13 cellular contexts compared by ENCODE assay signal in the genomic region with DNA sequence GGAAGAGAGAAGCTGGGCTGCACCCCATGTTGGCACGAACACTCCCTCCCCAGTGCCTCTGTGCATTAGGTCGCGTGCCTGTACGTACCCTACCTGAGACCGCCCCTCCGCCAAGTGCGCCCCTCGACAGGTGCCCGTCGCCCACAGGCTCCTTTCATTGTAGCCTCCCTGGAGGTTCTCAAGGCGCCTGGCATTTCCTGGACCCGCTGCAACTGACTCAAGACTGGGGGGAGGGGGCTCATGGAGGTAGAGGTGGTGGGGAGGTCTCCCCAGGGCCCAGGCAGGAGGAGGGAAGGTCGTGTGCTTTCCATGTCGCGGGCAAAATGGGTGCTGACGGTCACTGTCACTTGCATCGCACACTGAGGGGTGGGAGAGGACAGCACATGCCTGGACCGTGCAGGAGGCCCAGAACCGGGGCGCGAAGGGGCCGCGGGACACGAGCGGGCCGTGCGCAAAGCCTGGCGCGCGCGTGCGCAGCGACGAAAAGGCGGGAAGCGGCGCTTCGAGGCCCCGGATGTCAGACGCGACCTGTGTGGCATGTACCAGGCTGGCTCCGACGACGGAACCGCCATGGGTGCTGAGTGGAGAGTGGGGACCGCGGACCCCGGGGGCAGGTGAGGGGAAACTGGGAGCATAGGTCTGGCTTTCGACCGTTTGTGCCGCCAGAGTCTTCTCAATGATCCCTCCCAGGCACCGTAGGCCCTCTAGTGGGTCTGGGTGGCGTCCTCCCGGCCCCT. TPM values are rescaled to one million over a fixed set of nuclear protein-coding genes. Genes with fewer than 3 reads are reported as not detected.
DNase-seq lines count a peak whose midpoint lies in the region; ATAC-seq, FAIRE-seq and TF ChIP-seq lines count a peak whose summit lies in the region.
"Had no signal": no experiment of that assay in that cellular context is flagged by ENCODE, and none has a peak within 500 bp of the region (broad histone marks: within the 10 kb centered on the region; RNA-seq: fewer than 3 reads in every experiment).

No MANE protein-coding gene starts in this region.

- H3K27ac ChIP-seq in dorsolateral prefrontal cortex (peak overlapping the region in 58 of 59 donors; percentile 45 to 100 (median 99)), psoas muscle (peak overlapping the region; percentile 99), kidney (ENCODE audit: low read depth in 2 of 2, low read length in 2 of 2) (no peak overlapping the region), PC-9 (no peak overlapping the region)

- H3K27me3 ChIP-seq in dorsolateral prefrontal cortex (no peaks in the 10 kb centered on the region), psoas muscle (ENCODE audit: insufficient read depth in 3 of 3, low read length in 2 of 3) (no peaks in the 10 kb centered on the region), PC-9 (ENCODE audit: insufficient read depth, low read depth) (peaks cover 7% of the 10 kb centered on the region; the same call in 1 of the 2 replicates)
- H3K27me3 ChIP-seq: MG63 had no signal

- H3K4me2 ChIP-seq in PC-9, result no peak overlapping the region

- no peaks in the 10 kb centered on the region for H3K9me2 ChIP-seq in PC-9 (ENCODE audit: insufficient read depth)

- no peak for FAIRE-seq in kidney (lab: Jason Lieb, UNC)

- H3K79me2 ChIP-seq in PC-9 (ENCODE audit: low read depth), result no peaks in the 10 kb centered on the region

- ATAC-seq in psoas muscle, result peak in 3 of 4 donors; percentile 25 to 43 (median 34)

- H3F3A ChIP-seq in PC-9 (ENCODE audit: insufficient read depth, low read depth), result peaks cover 4% of the 10 kb centered on the region; the same call in 1 of the 2 replicates

- H3K9me3 ChIP-seq in psoas muscle (no peaks in the 10 kb centered on the region), kidney (ENCODE audit: control insufficient read depth in 1 of 2, low read length in 2 of 2) (no peaks in the 10 kb centered on the region), PC-9 (ENCODE audit: insufficient read depth, low read depth) (no peaks in the 10 kb centered on the region)
- H3K9me3 ChIP-seq: MG63 had no signal

- intact Hi-C loops in dorsolateral prefrontal cortex (cut with DNase I), result no loop called here
- intact Hi-C loops in psoas muscle (cut with DNase I), result no loop called here
- intact Hi-C loops in kidney (cut with DNase I), result no loop called here
- intact Hi-C loops in PC-9 (cut with micrococcal nuclease; ENCODE audit: unreplicated experiment), result no loop called here

- POLR2A ChIA-PET in PC-9 (lab: Charles Lee; ENCODE audit: unreplicated experiment), result no interaction called here

- DNase-seq in stimulated activated CD4-positive, alpha-beta T cell treated with anti-CD3 and anti-CD28 coated beads, Interleukin-4, amount 100 ng/mL, for 1 hour, result peak; percentile 30
- no peak for DNase-seq in stimulated activated CD4-positive, alpha-beta T cell treated with anti-CD3 and anti-CD28 coated beads, Interleukin-4, amount 100 ng/mL, for 4 hours
- no peak for DNase-seq in dorsolateral prefrontal cortex
- peak in 1 of 2 donors; percentile 68 for DNase-seq in psoas muscle
- DNase-seq in kidney, result no peak
- DNase-seq in PC-9, result no peak
- no peak for DNase-seq in T-helper 1 cell
- no peak for DNase-seq in DMS79 treated with DMSO at 0.1 percent for 48 hours (lab: John Stamatoyannopoulos, UW)
- DNase-seq: CD4-positive, alpha-beta T cell; MG63; NCI-H524 treated with DMSO at 0.1 percent for 48 hours; nephron progenitor cell; stimulated activated CD4-positive, alpha-beta T cell treated with anti-CD3 and anti-CD28 coated beads, Interleukin-2, amount 100 ng/mL, for 48 hours had no signal

- no peak overlapping the region for H3K9ac ChIP-seq in kidney (ENCODE audit: low read length in 2 of 2)

- CTCF ChIA-PET in PC-9 (lab: Charles Lee), result no interaction called here

- WGBS in psoas muscle, 3 donors, result 46 to 56% (median 47%) methylated on average over 53 to 54 of the region's 54 CpGs

- H3K4me1 ChIP-seq in psoas muscle (peaks cover 75% of the 10 kb centered on the region), kidney (ENCODE audit: control insufficient read depth in 1 of 2, insufficient read depth in 1 of 2, low read depth in 1 of 2, low read length in 2 of 2) (peaks cover 0 to 20% of the 10 kb centered on the region in 2 donors), PC-9 (replicated peaks; ENCODE audit: insufficient read depth) (peaks cover 13% of the 10 kb centered on the region)

- no peak overlapping the region for H2AFZ ChIP-seq in PC-9

- BruUV-seq in PC-9 (replicated peaks; lab: Mats Ljungman, UMichigan), result no TSS peak

- TF ChIP-seq CTCF in dorsolateral prefrontal cortex (IDR thresholded peaks at IDR 0.05 in 54 of 56, conservative IDR thresholded peaks at IDR 0.05 in 2 of 56; ENCODE audit: low read depth in 1 of 56, partially characterized antibody in 56 of 56) (no peak), psoas muscle (IDR thresholded peaks at IDR 0.05) (peak; percentile 10), kidney (IDR thresholded peaks at IDR 0.05; ENCODE audit: borderline replicate concordance, extremely low read depth, insufficient read depth) (no peak), PC-9 (conservative IDR thresholded peaks at IDR 0.05) (no peak)

- peak overlapping the region in 23 of 59 donors; percentile 3 to 75 (median 60) for H3K4me3 ChIP-seq in dorsolateral prefrontal cortex
- H3K4me3 ChIP-seq in psoas muscle, result peak overlapping the region; percentile 70
- no peak overlapping the region for H3K4me3 ChIP-seq in kidney (ENCODE audit: low read length in 2 of 2)
- H3K4me3 ChIP-seq in PC-9, result no peak overlapping the region

- H3K36me3 ChIP-seq in psoas muscle (ENCODE audit: insufficient read depth in 1 of 2, low read depth in 1 of 2) (no peaks in the 10 kb centered on the region), kidney (ENCODE audit: control insufficient read depth in 1 of 2, insufficient read depth in 2 of 2, low read length in 2 of 2) (no peaks in the 10 kb centered on the region), PC-9 (ENCODE audit: low read depth) (no peaks in the 10 kb centered on the region)

- H4K20me1 ChIP-seq in PC-9 (ENCODE audit: insufficient read depth), result no peaks in the 10 kb centered on the region; the same call in 1 of the 2 replicates

RNA-seq across cellular contexts. Expression of a gene that starts 16.5 kb away (rescaled TPM):
- total RNA-seq in dorsolateral prefrontal cortex (100 to 1,000 TPM; 219 to 402 (median 309) TPM), psoas muscle (100 to 1,000 TPM; 220 to 347 (median 268) TPM), kidney (65.0 TPM), PC-9 (2021) (19.7 and 24.2 TPM in 2 replicates)
- polyA plus RNA-seq in psoas muscle (100 to 1,000 TPM in 1 of 3 donors, 10 to 100 TPM in 2; 22.2 to 158 (median 43.8) TPM), kidney (ENCODE audit: insufficient read depth, low read depth, low replicate concordance) (4.3 TPM)

RNA-seq across cellular contexts. Expression of a gene that starts 42.4 kb away (rescaled TPM):
- 1 to 10 TPM in 1 of 120 experiments, under 1 TPM in 49, not detected in 70; 0.14 to 1.1 (median 0.35) TPM for total RNA-seq in dorsolateral prefrontal cortex
- under 1 TPM in 1 of 4 donors, not detected in 3; 0.26 TPM for total RNA-seq in psoas muscle
- polyA plus RNA-seq in psoas muscle, result not detected
- total RNA-seq in kidney, result not detected
- not detected for polyA plus RNA-seq in kidney (ENCODE audit: insufficient read depth, low read depth, low replicate concordance)
- total RNA-seq in PC-9 (2021), result 0.20 and 0.28 TPM in 2 replicates
- total RNA-seq: CD4-positive, alpha-beta T cell had no signal

RNA-seq across cellular contexts. Expression of a gene that starts 54.8 kb away (rescaled TPM):
- total RNA-seq in dorsolateral prefrontal cortex (10 to 100 TPM; 11.9 to 33.8 (median 19.3) TPM), psoas muscle (10 to 100 TPM; 22.4 to 35.6 (median 29.3) TPM), kidney (18.4 TPM), PC-9 (2021) (29.1 and 32.5 TPM in 2 replicates)
- polyA plus RNA-seq in psoas muscle (100 to 1,000 TPM in 1 of 3 donors, 10 to 100 TPM in 2; 50.6 to 119 (median 62.5) TPM), kidney (ENCODE audit: insufficient read depth, low read depth, low replicate concordance) (71.3 TPM)

Comparison
In these comparisons a context has a peak if more than half of its experiments do, and no peak if none do; other contexts are left out.
1. H3K27ac ChIP-seq: peak in dorsolateral prefrontal cortex (58 of 59) and psoas muscle (single experiment); none in kidney (0 of 2) and PC-9 (single experiment).